23 cellular contexts compared by ENCODE assay signal in the genomic region with DNA sequence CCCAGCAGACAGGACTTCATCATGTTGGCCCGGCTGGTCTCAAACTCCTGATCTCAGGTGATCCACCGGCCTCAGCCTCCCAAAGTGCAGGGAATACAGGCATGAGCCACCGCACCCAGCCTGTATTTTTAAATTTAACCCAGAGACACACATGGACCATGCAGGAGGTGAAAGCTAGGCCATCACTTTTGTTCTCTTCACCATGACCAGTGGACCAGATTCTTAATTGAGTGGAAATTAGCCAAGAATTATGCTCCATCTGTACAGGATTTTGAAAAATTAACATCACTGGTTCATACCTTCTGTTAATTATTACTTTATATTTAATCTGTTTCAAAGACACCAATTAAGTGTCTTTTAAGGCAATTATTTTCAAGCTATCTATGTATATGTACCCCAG.
"Had no signal": no experiment of that assay in that cellular context is flagged by ENCODE, and none has a peak within 500 bp of the region (broad histone marks: within the 10 kb centered on the region; RNA-seq: fewer than 3 reads in every experiment).

No MANE protein-coding gene starts in this region.

- H3K4me1 ChIP-seq: colonic mucosa, esophagus muscularis mucosa, esophagus squamous epithelium, foreskin keratinocyte, gastrocnemius medialis, gastroesophageal sphincter, heart left ventricle, heart right ventricle had no signal

- H3K36me3 ChIP-seq: colonic mucosa, esophagus muscularis mucosa, esophagus squamous epithelium, gastrocnemius medialis, gastroesophageal sphincter, heart left ventricle, heart right ventricle had no signal

- H3K4me3 ChIP-seq: colonic mucosa, coronary artery, dorsolateral prefrontal cortex, esophagus muscularis mucosa, esophagus squamous epithelium, gastrocnemius medialis, gastroesophageal sphincter, heart left ventricle, heart right ventricle had no signal

- DNase-seq: colonic mucosa; cortex of kidney; dermis blood vessel endothelial cell; dorsolateral prefrontal cortex; effector CD4-positive, alpha-beta T cell; effector CD8-positive, alpha-beta T cell; effector memory CD8-positive, alpha-beta T cell; endodermal cell; erythroblast; esophagus squamous epithelium; foreskin fibroblast; foreskin keratinocyte; foreskin melanocyte; gastrocnemius medialis; glutamatergic neuron; head of caudate nucleus; heart left ventricle; heart right ventricle had no signal

- ATAC-seq: effector memory CD8-positive, alpha-beta T cell; esophagus mucosa; foreskin keratinocyte; gastrocnemius medialis; gastroesophageal sphincter; heart left ventricle; heart right ventricle had no signal

- H3K9me3 ChIP-seq: colonic mucosa, gastrocnemius medialis had no signal

- H3K27ac ChIP-seq: colonic mucosa, coronary artery, dorsolateral prefrontal cortex, epithelial cell of prostate, esophagus muscularis mucosa, esophagus squamous epithelium, foreskin keratinocyte, gastrocnemius medialis, gastroesophageal sphincter, heart left ventricle, heart right ventricle had no signal

- H3K27me3 ChIP-seq: colonic mucosa, esophagus muscularis mucosa, esophagus squamous epithelium, foreskin keratinocyte, gastrocnemius medialis, gastroesophageal sphincter, heart left ventricle, heart right ventricle had no signal
